In genomic region chr9:117916291-117916690, GRCh38 we compare ENCODE assay signal across 23 cellular contexts.
DNase-seq lines count a peak whose midpoint lies in the region; ATAC-seq, FAIRE-seq and TF ChIP-seq lines count a peak whose summit lies in the region.
"Had no signal": no experiment of that assay in that cellular context is flagged by ENCODE, and none has a peak within 500 bp of the region (broad histone marks: within the 10 kb centered on the region; RNA-seq: fewer than 3 reads in every experiment).

No MANE protein-coding gene starts in this region.

- H3K9me3 Mint-ChIP-seq in progenitor cell of endocrine pancreas (ENCODE audit: low read depth), result peaks cover 10% of the 10 kb centered on the region

- no peak overlapping the region for H3K27ac ChIP-seq in H1 (ENCODE audit: low read depth, low read length)
- H3K27ac ChIP-seq: C4-2B, SK-N-MC had no signal

- H3K27me3 ChIP-seq in H1 (replicated peaks in 1 of 4; ENCODE audit: control insufficient read depth in 3 of 4, extremely low read depth in 1 of 4, insufficient read depth in 3 of 4, low read length in 3 of 4), result no peaks in the 10 kb centered on the region

- no peak overlapping the region for H3K18ac ChIP-seq in H1 (ENCODE audit: extremely low read depth, low read length)

- H3K4me2 ChIP-seq in H1 (ENCODE audit: insufficient read depth in 1 of 2, low read depth in 2 of 2, low read length in 2 of 2), result no peak overlapping the region

- no peaks in the 10 kb centered on the region for H4K20me1 ChIP-seq in H1 (replicated peaks in 1 of 2; ENCODE audit: control insufficient read depth in 1 of 2, insufficient read depth in 2 of 2, low read length in 2 of 2)

- TF ChIP-seq EP300 in H1 (IDR thresholded peaks at IDR 0.05; ENCODE audit: borderline replicate concordance in 1 of 2, low read depth in 2 of 2, low read length in 2 of 2), result no peak

- H2BK120ac ChIP-seq in H1 (replicated peaks; ENCODE audit: low read depth, low read length), result no peak overlapping the region

- POLR2A ChIA-PET in H1 (lab: Charles Lee; ENCODE audit: partially characterized antibody), result no interaction called here

- H2AFZ ChIP-seq in H1 (ENCODE audit: low read length), result no peak overlapping the region

- CTCF ChIA-PET in H1 (lab: Charles Lee; ENCODE audit: partially characterized antibody), result no interaction called here

- no peak for FAIRE-seq in H1 (lab: Jason Lieb, UNC)
- FAIRE-seq: GM12891 had no signal

- no peaks in the 10 kb centered on the region for H3K79me1 ChIP-seq in H1 (ENCODE audit: low read depth, low read length)

- no peak overlapping the region for H4K91ac ChIP-seq in H1 (replicated peaks; ENCODE audit: insufficient read length, low read length)

- H3K4me1 ChIP-seq in H1 (replicated peaks in 1 of 4; ENCODE audit: control insufficient read depth in 3 of 4, insufficient read depth in 4 of 4, low read length in 3 of 4), result no peaks in the 10 kb centered on the region

- no peaks in the 10 kb centered on the region for H3K79me2 ChIP-seq in H1 (ENCODE audit: control insufficient read depth in 1 of 2, insufficient read depth in 2 of 2, low read length in 2 of 2)

- no peaks in the 10 kb centered on the region for H3K27me3 Mint-ChIP-seq in progenitor cell of endocrine pancreas
- H3K27me3 Mint-ChIP-seq: IgD-negative memory B cell, T-cell had no signal

- no peak for TF ChIP-seq RAD21 in H1 (IDR thresholded peaks at IDR 0.05 in 1 of 2, conservative IDR thresholded peaks at IDR 0.05 in 1 of 2; ENCODE audit: low read depth in 2 of 2, low read length in 2 of 2)

- peak; percentile 81 for ATAC-seq in GM18868 (IDR thresholded peaks at IDR 0.05; ENCODE audit: unreplicated experiment)
- no peak for ATAC-seq in left lobe of liver
- ATAC-seq in GM18517 (IDR thresholded peaks at IDR 0.05; ENCODE audit: unreplicated experiment), result no peak
- ATAC-seq: T-cell had no signal

- no peak overlapping the region for H2BK5ac ChIP-seq in H1 (ENCODE audit: low read depth, low read length)

- 94% methylated on average over 2 of the region's 2 CpGs; no CpG with 5 or more reads in 1 of the 2 experiments for WGBS in H1 (ENCODE audit: extremely low coverage in 1 of 2, insufficient coverage in 1 of 2, insufficient read length in 1 of 2, insufficient replicate concordance in 2 of 2, low coverage in 1 of 2, low lambda C conversion rate in 2 of 2, missing lambda C conversion rate in 1 of 2), 2 experiments

- H3K56ac ChIP-seq in H1 (replicated peaks; ENCODE audit: insufficient read length, low read depth, low read length), result no peak overlapping the region

- no peaks in the 10 kb centered on the region for H3K36me3 Mint-ChIP-seq in progenitor cell of endocrine pancreas (ENCODE audit: insufficient read depth)
- H3K36me3 Mint-ChIP-seq: T-cell had no signal

- no peaks in the 10 kb centered on the region for H3K4me1 Mint-ChIP-seq in progenitor cell of endocrine pancreas (ENCODE audit: low read depth)
- H3K4me1 Mint-ChIP-seq: T-cell had no signal

- no peak overlapping the region for H4K8ac ChIP-seq in H1 (ENCODE audit: extremely low read depth, insufficient read depth, low read length)

- no peak for TF ChIP-seq CTCF in H1 (IDR thresholded peaks at IDR 0.05; ENCODE audit: control extremely low read depth in 1 of 3, insufficient read depth in 1 of 3, low read depth in 1 of 3, low read length in 3 of 3)
- TF ChIP-seq CTCF in progenitor cell of endocrine pancreas (IDR thresholded peaks at IDR 0.05; ENCODE audit: unreplicated experiment), result no peak

- no peaks in the 10 kb centered on the region for H3K36me3 ChIP-seq in H1 (ENCODE audit: control insufficient read depth in 2 of 4, insufficient read depth in 4 of 4, low read length in 3 of 4)

- H2AK5ac ChIP-seq in H1 (ENCODE audit: low read depth, low read length), result no peak overlapping the region

- DNase-seq in DMS 273 treated with DMSO at 0.1 percent for 48 hours (lab: John Stamatoyannopoulos, UW) (peak; percentile 9), H1 (ENCODE audit: low read depth in 1 of 2, low spot score in 2 of 2) (no peak), DMS79 (lab: John Stamatoyannopoulos, UW) (no peak), left lobe of liver (ENCODE audit: low spot score) (no peak), progenitor cell of endocrine pancreas (ENCODE audit: low spot score, unreplicated experiment) (no peak)
- DNase-seq in Jurkat, Clone E6-1 (ENCODE audit: low read depth, low spot score), result peak; percentile 24
- DNase-seq: AML-193, DMS153, GF-D8, NCI-H1105 treated with DMSO at 0.1 percent for 48 hours, NCI-H1694, NCI-H2107, NCI-H510A, NCI-H774, Right ventricle myocardium superior, T-cell, T-helper 9 cell had no signal

- no peak for TF ChIP-seq POLR2A in H1 (IDR thresholded peaks at IDR 0.05; ENCODE audit: control extremely low read depth in 1 of 2, low read depth in 2 of 2, low read length in 2 of 2)

- H3K14ac ChIP-seq in H1 (ENCODE audit: insufficient read length), result no peak overlapping the region

- H3K4me3 Mint-ChIP-seq in progenitor cell of endocrine pancreas (ENCODE audit: low read depth), result no peak overlapping the region
- H3K4me3 Mint-ChIP-seq: IgD-negative memory B cell, T-cell had no signal

- no peak overlapping the region for H3K23ac ChIP-seq in H1 (ENCODE audit: insufficient read length)

- no peak overlapping the region for H4K5ac ChIP-seq in H1 (ENCODE audit: insufficient read length, low read depth, low read length)

- H3K4me3 ChIP-seq in Jurkat, Clone E6-1 (ENCODE audit: low read length), result no peak overlapping the region
- no peak overlapping the region for H3K4me3 ChIP-seq in H1 (ENCODE audit: extremely low read depth in 1 of 4, insufficient read depth in 2 of 4, low read depth in 3 of 4, low read length in 4 of 4)
- H3K4me3 ChIP-seq: SK-N-MC had no signal

- H2BK20ac ChIP-seq in H1 (ENCODE audit: low read length), result no peak overlapping the region

- peaks cover 0 to 3% of the 10 kb centered on the region in 2 experiments; a peak in 1 of 4 replicates for H3K9me3 ChIP-seq in H1 (ENCODE audit: insufficient read depth in 2 of 2, low read depth in 1 of 2, low read length in 1 of 2)

- H3K27ac Mint-ChIP-seq in progenitor cell of endocrine pancreas, result no peak overlapping the region
- H3K27ac Mint-ChIP-seq: IgD-negative memory B cell, T-cell had no signal

- H3K9ac ChIP-seq in H1 (replicated peaks in 1 of 4; ENCODE audit: extremely low read depth in 1 of 4, low read depth in 3 of 4, low read length in 3 of 4), result no peak overlapping the region

- H3K4ac ChIP-seq in H1 (replicated peaks; ENCODE audit: insufficient read length, low read depth, low read length), result no peak overlapping the region

- H3K23me2 ChIP-seq in H1 (ENCODE audit: low read depth, low read length), result no peaks in the 10 kb centered on the region

- no peak overlapping the region for H2BK12ac ChIP-seq in H1 (ENCODE audit: low read depth, low read length)

- no peak overlapping the region for H2BK15ac ChIP-seq in H1 (ENCODE audit: low read length)

TF ChIP-seq in H1, 55 proteins besides CTCF, POLR2A, EP300 and RAD21:
- TF ChIP-seq CBX5 (IDR thresholded peaks at IDR 0.05; ENCODE audit: low read depth, low read length) (no peak), RFX5 (IDR thresholded peaks at IDR 0.05; ENCODE audit: borderline replicate concordance, low read depth, low read length) (peak; percentile 90), MAFK (IDR thresholded peaks at IDR 0.05; ENCODE audit: low read depth, low read length) (no peak)
TF ChIP-seq in H1: peak in this region for 1.

Comparison
In these comparisons a context has a peak if more than half of its experiments do, and no peak if none do; other contexts are left out.
1. DNase-seq: peak in DMS 273 treated with DMSO at 0.1 percent for 48 hours (single experiment) and Jurkat, Clone E6-1 (single experiment); none in H1 (0 of 2), DMS79 (single experiment), left lobe of liver (single experiment) and progenitor cell of endocrine pancreas (single experiment).